21 cellular contexts compared by ENCODE assay signal in the genomic region with DNA sequence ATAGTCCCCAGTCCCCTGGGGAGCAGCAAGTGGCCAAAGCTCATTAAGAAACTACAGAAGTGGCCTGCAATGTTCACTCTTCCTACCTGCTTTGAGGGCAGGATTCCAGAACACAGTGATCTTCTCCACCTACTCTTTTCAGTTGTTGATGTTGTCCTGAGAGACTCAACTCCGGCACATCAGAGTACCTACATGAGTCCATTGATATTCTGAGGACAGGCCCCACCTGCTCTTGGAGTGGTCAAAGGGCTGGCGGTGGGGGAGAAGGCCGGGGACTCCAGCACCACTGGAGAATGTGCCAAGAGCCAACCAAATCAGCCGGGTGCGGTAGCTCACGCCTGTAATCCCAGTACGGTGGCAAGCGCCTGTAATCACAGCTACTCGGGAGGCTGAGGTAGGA. TPM values are rescaled to one million over a fixed set of nuclear protein-coding genes. Genes with fewer than 3 reads are reported as not detected.
DNase-seq lines count a peak whose midpoint lies in the region; ATAC-seq and TF ChIP-seq lines count a peak whose summit lies in the region.
"Had no signal": no experiment of that assay in that cellular context is flagged by ENCODE, and none has a peak within 500 bp of the region (broad histone marks: within the 10 kb centered on the region; RNA-seq: fewer than 3 reads in every experiment).

No MANE protein-coding gene starts in this region.

- H3K27ac ChIP-seq in H9 (ENCODE audit: insufficient read length, low read depth, low read length), result peak overlapping the region; percentile 9
- H3K27ac ChIP-seq: 22Rv1, A549, C4-2B had no signal

- H3K36me3 Mint-ChIP-seq in Caco-2 (ENCODE audit: insufficient read depth, unreplicated experiment) (no peaks in the 10 kb centered on the region), H9 (ENCODE audit: insufficient read depth in 1 of 3, low read depth in 3 of 3) (peaks cover 0 to 6% (median 4%) of the 10 kb centered on the region in 3 experiments; a peak in 4 of 7 replicates)
- H3K36me3 Mint-ChIP-seq in dendritic cell treated with granulocyte-macrophage colony-stimulating factor and Interleukin-4, amounts not matched to agents 40 ng/mL and 50 ng/mL, for 4 days (ENCODE audit: low read depth), result no peaks in the 10 kb centered on the region
- no peaks in the 10 kb centered on the region for H3K36me3 Mint-ChIP-seq in naive thymus-derived CD8-positive, alpha-beta T cell

- no peaks in the 10 kb centered on the region for H3K79me2 ChIP-seq in H9 (ENCODE audit: insufficient read depth, low read length)

- H3K4me1 Mint-ChIP-seq in Caco-2 (ENCODE audit: low read depth, unreplicated experiment), result peaks cover 16% of the 10 kb centered on the region
- peaks cover 20 to 22% of the 10 kb centered on the region in 2 experiments for H3K4me1 Mint-ChIP-seq in H9
- peaks cover 28% of the 10 kb centered on the region for H3K4me1 Mint-ChIP-seq in dendritic cell treated with granulocyte-macrophage colony-stimulating factor and Interleukin-4, amounts not matched to agents 40 ng/mL and 50 ng/mL, for 4 days (ENCODE audit: low read depth)
- H3K4me1 Mint-ChIP-seq in naive thymus-derived CD8-positive, alpha-beta T cell, result no peaks in the 10 kb centered on the region

- POLR2A ChIA-PET in Caco-2 (lab: Charles Lee), result interaction anchor here (0.7 kb wide), 1 partner anchor 79 kb away, joined by 5 read pairs; no protein-coding TSS in a partner anchor
- POLR2A ChIA-PET in naive thymus-derived CD8-positive, alpha-beta T cell (lab: Charles Lee), result no interaction called here

- H3K9me3 ChIP-seq in Caco-2, result no peaks in the 10 kb centered on the region
- H3K9me3 ChIP-seq in H9 (ENCODE audit: control insufficient read depth, low read depth, low read length), result no peaks in the 10 kb centered on the region
- H3K9me3 ChIP-seq in NT2/D1 (ENCODE audit: insufficient read depth, low read length), result no peaks in the 10 kb centered on the region
- H3K9me3 ChIP-seq: A549 had no signal

- H3K4me3 ChIP-seq in Caco-2 (ENCODE audit: low read depth, low read length) (no peak overlapping the region), NT2/D1 (ENCODE audit: insufficient read length, low read depth) (no peak overlapping the region), lower leg skin (ENCODE audit: low read depth, poor library complexity, severe bottlenecking) (no peak overlapping the region)
- H3K4me3 ChIP-seq: A549, K562 had no signal

- no peak overlapping the region for H3K18ac ChIP-seq in H9 (ENCODE audit: insufficient read length, low read depth, low read length)

- H3K23me2 ChIP-seq in H9 (ENCODE audit: insufficient read length, low read depth, low read length, poor library complexity, severe bottlenecking), result no peaks in the 10 kb centered on the region

- H3K27me3 Mint-ChIP-seq in Caco-2 (ENCODE audit: insufficient read depth, unreplicated experiment) (no peaks in the 10 kb centered on the region), H9 (ENCODE audit: low read depth) (peaks cover 2% of the 10 kb centered on the region; the same call in 1 of the 2 replicates)
- H3K27me3 Mint-ChIP-seq in dendritic cell treated with granulocyte-macrophage colony-stimulating factor and Interleukin-4, amounts not matched to agents 40 ng/mL and 50 ng/mL, for 4 days, result no peaks in the 10 kb centered on the region
- peaks cover 0 to 3% (median 0%) of the 10 kb centered on the region in 5 donors for H3K27me3 Mint-ChIP-seq in naive thymus-derived CD8-positive, alpha-beta T cell
- H3K27me3 Mint-ChIP-seq: CD4-positive, alpha-beta T cell had no signal

- no peak overlapping the region for H3K4me2 ChIP-seq in H9 (ENCODE audit: insufficient read depth, insufficient read length, low read length)
- H3K4me2 ChIP-seq: A549 had no signal

- H3K4me1 ChIP-seq in Caco-2 (no peaks in the 10 kb centered on the region; the same call in 1 of the 2 replicates), H9 (ENCODE audit: insufficient read depth, low read length) (peaks cover 3% of the 10 kb centered on the region; the same call in 1 of the 2 replicates), NT2/D1 (ENCODE audit: insufficient read depth, insufficient read length) (peaks cover 7% of the 10 kb centered on the region)

- no peak overlapping the region for H4K91ac ChIP-seq in H9 (ENCODE audit: insufficient read length, low read depth, low read length)

- no peak overlapping the region for H3K56ac ChIP-seq in H9 (ENCODE audit: insufficient read length, low read depth, low read length)

- no peak overlapping the region for H2AK5ac ChIP-seq in H9 (ENCODE audit: insufficient read length, low read length)

- no peak overlapping the region for H3K4ac ChIP-seq in H9 (ENCODE audit: low read depth, low read length)

- no peak overlapping the region for H3K9ac ChIP-seq in H9 (ENCODE audit: extremely low read depth, insufficient read length, low read length)
- H3K9ac ChIP-seq in NT2/D1 (ENCODE audit: insufficient read length, low read depth), result no peak overlapping the region

- no peaks in the 10 kb centered on the region for H3K36me3 ChIP-seq in Caco-2 (ENCODE audit: control insufficient read depth, insufficient read depth, low read length)
- no peaks in the 10 kb centered on the region for H3K36me3 ChIP-seq in NT2/D1 (ENCODE audit: insufficient read depth, insufficient read length, low read length)

- no peak overlapping the region for H4K5ac ChIP-seq in H9 (ENCODE audit: insufficient read length, low read depth, low read length)

- H3K79me1 ChIP-seq in H9 (ENCODE audit: insufficient read depth, low read depth, low read length, poor library complexity, severe bottlenecking), result no peaks in the 10 kb centered on the region

- DNase-seq in Caco-2 (no peak), H9 (peak; percentile 59), NT2/D1 (ENCODE audit: low read depth, low spot score) (peak; percentile 42), lower leg skin (ENCODE audit: low spot score in 2 of 2) (no peak), ecto neural progenitor cell (ENCODE audit: low spot score) (no peak), D341Med (ENCODE audit: low spot score) (no peak)
- DNase-seq in naive thymus-derived CD8-positive, alpha-beta T cell, result no peak
- DNase-seq: AML-193; CD4-positive, alpha-beta T cell; DMS 273 treated with DMSO at 0.1 percent for 48 hours; DMS53; DND-41; EL; GOT3; H7; IMR-90 had no signal

- H2BK20ac ChIP-seq in H9 (ENCODE audit: low read depth, low read length, poor library complexity, severe bottlenecking), result no peak overlapping the region

- CTCF ChIA-PET in Caco-2 (lab: Charles Lee), result no interaction called here

- intact Hi-C loops in Caco-2 (cut with micrococcal nuclease; ENCODE audit: unreplicated experiment) (no loop called here), lower leg skin (cut with DNase I; ENCODE audit: low total_unique reads) (no loop called here)
- intact Hi-C loops in dendritic cell treated with granulocyte-macrophage colony-stimulating factor and Interleukin-4, amounts not matched to agents 40 ng/mL and 50 ng/mL, for 4 days (cut with micrococcal nuclease), result no loop called here

- ATAC-seq in naive thymus-derived CD8-positive, alpha-beta T cell, result no peak
- ATAC-seq: A549, K562 had no signal

- TF ChIP-seq CTCF in Caco-2 (IDR thresholded peaks at IDR 0.05; ENCODE audit: insufficient read depth in 1 of 2, low read depth in 1 of 2, low read length in 1 of 2, severe bottlenecking in 1 of 2, unreplicated experiment in 1 of 2), result no peak
- no peak for TF ChIP-seq CTCF in H9 (conservative IDR thresholded peaks at IDR 0.05)
- no peak for TF ChIP-seq CTCF in lower leg skin (IDR thresholded peaks at IDR 0.05)

- no peak overlapping the region for H2BK120ac ChIP-seq in H9 (ENCODE audit: low read depth, low read length, poor library complexity, severe bottlenecking)

- no peak overlapping the region for H2BK12ac ChIP-seq in H9 (ENCODE audit: insufficient read length, low read depth, low read length)

- H2AFZ ChIP-seq in H9 (ENCODE audit: low read length), result no peak overlapping the region

- H3K9me3 Mint-ChIP-seq in Caco-2 (ENCODE audit: unreplicated experiment) (no peaks in the 10 kb centered on the region), H9 (peaks cover 49 to 65% of the 10 kb centered on the region in 2 experiments)
- H3K9me3 Mint-ChIP-seq in dendritic cell treated with granulocyte-macrophage colony-stimulating factor and Interleukin-4, amounts not matched to agents 40 ng/mL and 50 ng/mL, for 4 days, result no peaks in the 10 kb centered on the region
- no peaks in the 10 kb centered on the region for H3K9me3 Mint-ChIP-seq in naive thymus-derived CD8-positive, alpha-beta T cell
- H3K9me3 Mint-ChIP-seq: CD4-positive, alpha-beta T cell had no signal

- no peak overlapping the region for H2BK5ac ChIP-seq in H9 (ENCODE audit: insufficient read length, low read length)

- H3K4me3 Mint-ChIP-seq in Caco-2 (ENCODE audit: unreplicated experiment) (no peak overlapping the region), H9 (no peak overlapping the region)
- H3K4me3 Mint-ChIP-seq in dendritic cell treated with granulocyte-macrophage colony-stimulating factor and Interleukin-4, amounts not matched to agents 40 ng/mL and 50 ng/mL, for 4 days, result no peak overlapping the region
- H3K4me3 Mint-ChIP-seq in naive thymus-derived CD8-positive, alpha-beta T cell, result no peak overlapping the region
- H3K4me3 Mint-ChIP-seq: CD4-positive, alpha-beta T cell had no signal

- no peak for TF ChIP-seq POLR2A in lower leg skin (IDR thresholded peaks at IDR 0.05)

- H4K20me1 ChIP-seq in H9 (ENCODE audit: control insufficient read depth, insufficient read depth, insufficient read length), result no peaks in the 10 kb centered on the region

- no peak overlapping the region for H4K8ac ChIP-seq in H9 (replicated peaks; ENCODE audit: insufficient read length, low read depth, low read length)

- H3T11ph ChIP-seq in H9 (ENCODE audit: low read length), result no peak overlapping the region

- no peak overlapping the region for H2BK15ac ChIP-seq in H9 (ENCODE audit: low read depth, low read length)

- H3K27me3 ChIP-seq in Caco-2 (replicated peaks; ENCODE audit: control insufficient read depth, insufficient read depth, low read length), result no peaks in the 10 kb centered on the region
- H3K27me3 ChIP-seq in H9 (ENCODE audit: insufficient read depth, low read length), result no peaks in the 10 kb centered on the region
- no peaks in the 10 kb centered on the region for H3K27me3 ChIP-seq in NT2/D1 (ENCODE audit: insufficient read depth, insufficient read length)

- H3K14ac ChIP-seq in H9 (ENCODE audit: insufficient read depth, low read length), result no peak overlapping the region

- H3K23ac ChIP-seq in H9 (ENCODE audit: insufficient read length, low read depth, low read length), result no peak overlapping the region

- BruUV-seq in Caco-2 (replicated peaks; lab: Mats Ljungman, UMichigan), result no TSS peak

- H3K27ac Mint-ChIP-seq in Caco-2 (ENCODE audit: unreplicated experiment), result peak overlapping the region; percentile 38
- peak overlapping the region; percentile 6 to 73 (median 40); a peak in 3 of 7 replicates for H3K27ac Mint-ChIP-seq in H9
- peak overlapping the region; percentile 80 for H3K27ac Mint-ChIP-seq in dendritic cell treated with granulocyte-macrophage colony-stimulating factor and Interleukin-4, amounts not matched to agents 40 ng/mL and 50 ng/mL, for 4 days
- H3K27ac Mint-ChIP-seq in naive thymus-derived CD8-positive, alpha-beta T cell, result no peak overlapping the region
- H3K27ac Mint-ChIP-seq: CD4-positive, alpha-beta T cell had no signal

- no CpG with 5 or more reads among the region's 9 CpGs for WGBS in H9 (ENCODE audit: extremely low coverage, insufficient read length, low lambda C conversion rate)
- WGBS in lower leg skin, 2 donors, result 93 to 94% methylated on average over 8 to 9 of the region's 9 CpGs

RNA-seq across cellular contexts. Expression of a gene that starts 29.8 kb away (rescaled TPM):
- 281 and 302 TPM in 2 replicates for total RNA-seq in Caco-2 (2022)
- total RNA-seq in H9 (2021), result 328 and 338 TPM in 2 replicates
- total RNA-seq in lower leg skin, result 100 to 1,000 TPM; 170 to 252 (median 224) TPM
- total RNA-seq in naive thymus-derived CD8-positive, alpha-beta T cell, result 100 to 1,000 TPM; 340 to 373 TPM
- 100 to 1,000 TPM; 181 to 272 (median 215) TPM for polyA plus RNA-seq in naive thymus-derived CD8-positive, alpha-beta T cell

Comparison
In these comparisons a context has a peak if more than half of its experiments do, and no peak if none do; other contexts are left out.
1. DNase-seq: peak in H9 (single experiment) and NT2/D1 (single experiment); none in Caco-2 (0 of 2), lower leg skin (0 of 2), ecto neural progenitor cell (single experiment), naive thymus-derived CD8-positive, alpha-beta T cell (0 of 10) and D341Med (single experiment).
2. H3K27ac Mint-ChIP-seq: peak in Caco-2 (single experiment), H9 (3 of 3) and dendritic cell treated with granulocyte-macrophage colony-stimulating factor and Interleukin-4, amounts not matched to agents 40 ng/mL and 50 ng/mL, for 4 days (single experiment); none in naive thymus-derived CD8-positive, alpha-beta T cell (0 of 10).